In genomic region chr4:123555500-123556273, GRCh38 we compare ENCODE assay signal across 7 cellular contexts.
A peak's percentile ranks its signal among the peaks of the same experiment; 100 is the strongest.
DNase-seq lines count a peak whose midpoint lies in the region; ATAC-seq, FAIRE-seq and TF ChIP-seq lines count a peak whose summit lies in the region.

No MANE protein-coding gene starts in this region.

- no peaks in the 10 kb centered on the region for H3K36me3 Mint-ChIP-seq in endothelial cell (ENCODE audit: low read depth, unreplicated experiment)

- no peaks in the 10 kb centered on the region for H3K9me1 ChIP-seq in K562 (ENCODE audit: control insufficient read depth, insufficient read depth, low read length)

- peaks cover 0 to 10% of the 10 kb centered on the region in 2 experiments; a peak in 2 of 5 replicates for H3K4me1 ChIP-seq in K562 (replicated peaks in 1 of 2; ENCODE audit: control insufficient read depth in 2 of 2, insufficient read depth in 2 of 2, low read length in 2 of 2)

- peaks cover 0 to under 1% of the 10 kb centered on the region in 2 experiments; a peak in 1 of 5 replicates for H3K27me3 ChIP-seq in K562 (ENCODE audit: control insufficient read depth in 2 of 2, insufficient read depth in 2 of 2, low read length in 2 of 2)

- no peak overlapping the region for H3K27ac ChIP-seq in K562 (ENCODE audit: extremely low read depth, low read depth, low read length)

- H3K79me2 ChIP-seq in K562 (ENCODE audit: control insufficient read depth, insufficient read depth, low read length): no peaks in the 10 kb centered on the region

- in situ Hi-C loops in K562 (cut with MboI): no loop called here

- H3K27ac Mint-ChIP-seq in endothelial cell (ENCODE audit: unreplicated experiment): no peak overlapping the region

- H3K9ac ChIP-seq in K562 (ENCODE audit: insufficient read depth in 1 of 2, low read depth in 2 of 2, low read length in 2 of 2): 0 out of 4 replicates have a peak overlapping the region, but pooled peaks of 1 of the 2 experiments have one; percentile 1

- BruUV-seq in K562 (replicated peaks; lab: Mats Ljungman, UMichigan): no TSS peak

- POLR2A ChIA-PET in K562 (lab: Yijun Ruan, JAX): interaction anchor here (0.6 kb wide), 1 partner anchor 12 kb away, joined by 3 read pairs; no protein-coding TSS in a partner anchor

- DNase-seq in LHCN-M2 (ENCODE audit: low read depth): peak; percentile 85
- peak in 2 of 4 experiments; percentile 19 to 41 for DNase-seq in K562 (ENCODE audit: extremely low read depth in 1 of 4, low spot score in 3 of 4)
- DNase-seq in iris pigment epithelial cell (ENCODE audit: low read depth): peak; percentile 97
- DNase-seq in smooth muscle cell of the brain vasculature (ENCODE audit: low read depth, low spot score): peak; percentile 97
- no peak for DNase-seq in GM19239 (ENCODE audit: insufficient read length, low spot score)
- DNase-seq in NCI-H2171 treated with DMSO at 0.1 percent for 48 hours (lab: John Stamatoyannopoulos, UW): no peak
- DNase-seq in endothelial cell (ENCODE audit: low spot score): no peak

- no peaks in the 10 kb centered on the region for H3K9me3 ChIP-seq in K562 (replicated peaks; ENCODE audit: control insufficient read depth, insufficient read depth, low read depth, low read length)

- peak overlapping the region; percentile 41; the same call in 1 of the 2 replicates for H2AFZ ChIP-seq in K562 (ENCODE audit: low read depth, low read length)

- no peak for FAIRE-seq in K562 (lab: Jason Lieb, UNC)
- no peak for FAIRE-seq in GM19239 (lab: Jason Lieb, UNC)

- intact Hi-C loops in K562 (cut with micrococcal nuclease): no loop called here

- H3K4me3 ChIP-seq in K562: no peak overlapping the region

- no peak for TF ChIP-seq RAD21 in K562 (CRISPR knock-in tag; conservative IDR thresholded peaks at IDR 0.05 in 1 of 2, IDR thresholded peaks at IDR 0.05 in 1 of 2)

- H4K20me1 ChIP-seq in K562 (replicated peaks; ENCODE audit: control insufficient read depth, insufficient read depth, low read length): no peaks in the 10 kb centered on the region

- TF ChIP-seq POLR2A in K562 (conservative IDR thresholded peaks at IDR 0.05): no peak

- TF ChIP-seq EP300 in K562 (IDR thresholded peaks at IDR 0.05; ENCODE audit: low read length): no peak

- H3K4me3 Mint-ChIP-seq in endothelial cell (ENCODE audit: unreplicated experiment): no peak overlapping the region

- 5% methylated on average over 10 of the region's 10 CpGs for WGBS in K562 (ENCODE audit: insufficient coverage, low coverage, missing lambda C conversion rate)

- H3K9me3 Mint-ChIP-seq in endothelial cell (ENCODE audit: unreplicated experiment): no peaks in the 10 kb centered on the region

- no peaks in the 10 kb centered on the region for H3K36me3 ChIP-seq in K562 (ENCODE audit: control insufficient read depth, insufficient read depth, low read length)

- TF ChIP-seq CTCF in K562 (IDR thresholded peaks at IDR 0.05 in 2 of 3, conservative IDR thresholded peaks at IDR 0.05 in 1 of 3; ENCODE audit: insufficient read depth in 2 of 3, low read depth in 1 of 3, low read length in 3 of 3) (no peak), endothelial cell (IDR thresholded peaks at IDR 0.05; ENCODE audit: unreplicated experiment) (no peak)

- ATAC-seq in K562: peak; percentile 76

- CTCF ChIA-PET in K562 (lab: Yijun Ruan, JAX; ENCODE audit: low intra/inter-chr PET ratio): no interaction called here

- peaks cover under 1% of the 10 kb centered on the region for H3K27me3 Mint-ChIP-seq in endothelial cell (ENCODE audit: unreplicated experiment)

- H3K4me2 ChIP-seq in K562 (ENCODE audit: insufficient read depth, low read length): no peak overlapping the region

- peaks cover 35% of the 10 kb centered on the region for H3K4me1 Mint-ChIP-seq in endothelial cell (ENCODE audit: unreplicated experiment)

TF ChIP-seq in K562, 482 proteins besides CTCF, POLR2A, EP300 and RAD21:
- TF ChIP-seq ZSCAN29 (IDR thresholded peaks at IDR 0.05) (peak; percentile 85), PRDM10 (IDR thresholded peaks at IDR 0.05; ENCODE audit: partially characterized antibody) (no peak), NFIC (IDR thresholded peaks at IDR 0.05) (peak; percentile 68), NR2C2 (CRISPR knock-in tag; IDR thresholded peaks at IDR 0.05) (no peak), NR2C2 (tag; IDR thresholded peaks at IDR 0.05) (peak; percentile 76)

Comparison
In these comparisons a context has a peak if more than half of its experiments do, and no peak if none do; other contexts are left out.
1. DNase-seq: peak in LHCN-M2 (single experiment), iris pigment epithelial cell (single experiment) and smooth muscle cell of the brain vasculature (single experiment); none in GM19239 (single experiment), NCI-H2171 treated with DMSO at 0.1 percent for 48 hours (single experiment) and endothelial cell (single experiment).